In the genomic region with DNA sequence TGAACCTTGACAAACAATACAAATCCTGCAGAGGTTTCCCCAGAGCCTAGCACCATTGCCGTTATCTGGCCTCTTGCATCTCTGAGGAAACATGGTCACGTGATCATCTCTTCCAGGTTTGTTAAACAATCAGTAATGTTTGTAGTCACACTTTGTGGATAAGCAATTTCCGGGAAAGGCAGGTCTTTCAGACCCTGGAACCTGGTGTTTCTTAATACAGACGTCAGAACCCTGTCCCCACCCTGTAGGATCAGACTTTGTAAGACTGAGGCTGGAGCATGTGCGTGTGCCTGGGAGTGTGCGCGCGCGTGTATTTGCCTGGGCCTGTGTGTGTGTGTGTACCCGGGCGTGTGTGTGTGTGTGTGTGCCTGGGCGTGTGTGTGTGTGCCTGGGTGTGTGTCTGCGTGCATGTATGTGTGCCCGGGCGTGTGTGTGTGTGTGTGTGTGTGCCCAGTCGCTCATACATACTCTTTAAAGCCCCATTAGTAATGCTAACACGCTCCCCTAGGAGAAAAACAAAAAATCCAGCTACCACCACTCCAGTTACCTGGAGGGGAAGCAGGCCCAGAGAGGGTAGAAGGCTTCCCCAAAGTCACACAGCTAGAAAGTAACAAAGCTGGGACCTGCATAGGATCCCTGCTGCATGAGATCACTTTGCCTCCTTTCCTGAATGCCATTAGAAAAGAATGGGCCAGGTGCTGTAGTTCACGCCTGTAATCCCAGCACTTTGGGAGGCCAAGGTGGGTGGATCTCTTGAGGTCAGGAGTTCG, we compare ENCODE assay signal across 26 cellular contexts. TPM values are rescaled to one million over a fixed set of nuclear protein-coding genes. Genes with fewer than 3 reads are reported as not detected.
DNase-seq lines count a peak whose midpoint lies in the region; ATAC-seq lines count a peak whose summit lies in the region.
"Had no signal": no experiment of that assay in that cellular context is flagged by ENCODE, and none has a peak within 500 bp of the region (broad histone marks: within the 10 kb centered on the region; RNA-seq: fewer than 3 reads in every experiment).

No MANE protein-coding gene starts in this region.

- no peak overlapping the region for H3K4me3 ChIP-seq in BLaER1
- H3K4me3 ChIP-seq: hepatocyte, lung, PC-9, right lobe of liver, transverse colon had no signal

- no peaks in the 10 kb centered on the region for H3K27me3 Mint-ChIP-seq in activated T-helper 1 cell treated with anti-CD3 and anti-CD28 coated beads, Interleukin-12 subunit alpha, Interleukin-12 subunit beta, Interleukin-2, Interleukin-4 antibody, amounts not matched to agents 30 ng/mL and 10 ng/mL and 1 ng/mL, durations not matched to agents 14 hours and 24 hours and 36 hours (ENCODE audit: insufficient read depth)
- H3K27me3 Mint-ChIP-seq in natural killer cell treated with Interleukin-12 subunit alpha and Interleukin-12 subunit beta and Interleukin-15 and Interleukin-18, amount 100 ng/mL, for 72 hours: no peaks in the 10 kb centered on the region
- H3K27me3 Mint-ChIP-seq: stimulated activated naive CD8-positive, alpha-beta T cell treated with anti-CD3 and anti-CD28 coated beads, Interleukin-15, amount 100 ng/mL, for 72 hours had no signal

- H3K36me3 ChIP-seq in BLaER1: 0 out of 2 replicates have a peak, but pooled peaks cover 8% of the 10 kb centered on the region
- H3K36me3 ChIP-seq: right lobe of liver, transverse colon had no signal

- no peaks in the 10 kb centered on the region for H3K27me3 ChIP-seq in BLaER1
- H3K27me3 ChIP-seq: hepatocyte, right lobe of liver, transverse colon had no signal

- peak overlapping the region; percentile 88 for H3K27ac ChIP-seq in BLaER1
- H3K27ac ChIP-seq: hepatocyte, PC-9, right lobe of liver, transverse colon had no signal

- H4K20me1 ChIP-seq in BLaER1: no peaks in the 10 kb centered on the region

- DNase-seq in CD1c-positive myeloid dendritic cell (ENCODE audit: extremely low spot score): peak; percentile 33
- DNase-seq in activated T-helper 1 cell treated with anti-CD3 and anti-CD28 coated beads, Interleukin-12 subunit alpha, Interleukin-12 subunit beta, Interleukin-2, Interleukin-4 antibody, amounts not matched to agents 30 ng/mL and 10 ng/mL and 1 ng/mL, durations not matched to agents 14 hours and 24 hours and 36 hours (ENCODE audit: low spot score): no peak
- DNase-seq in left kidney (ENCODE audit: low read depth, low spot score): peak; percentile 62
- DNase-seq in natural killer cell treated with Interleukin-12 subunit alpha and Interleukin-12 subunit beta and Interleukin-15 and Interleukin-18, amount 100 ng/mL, for 72 hours (ENCODE audit: low spot score): no peak
- DNase-seq: activated CD4-positive, CD25-positive, alpha-beta regulatory T cell treated with anti-CD3 and anti-CD28 coated beads, Interleukin-2, amount 50 U/mL, for 72 hours; CD8-positive, alpha-beta T cell; effector CD8-positive, alpha-beta T cell; foreskin melanocyte; immature natural killer cell; NCI-H1694; NCI-H2171 treated with DMSO at 0.1 percent for 48 hours; NCI-H524; PC-9; right lobe of liver; SHP77; stimulated activated CD4-positive, alpha-beta T cell treated with anti-CD3 and anti-CD28 coated beads, Interleukin-12 subunit alpha, Interleukin-12 subunit beta, amount 100 ng/mL, for 4 hours; stimulated activated CD4-positive, alpha-beta T cell treated with anti-CD3 and anti-CD28 coated beads, Interleukin-4, amount 100 ng/mL, for 24 hours; stimulated activated naive CD8-positive, alpha-beta T cell treated with anti-CD3 and anti-CD28 coated beads, Interleukin-15, amount 100 ng/mL, for 72 hours; transverse colon had no signal

- peaks cover 35% of the 10 kb centered on the region for H3K36me3 Mint-ChIP-seq in activated T-helper 1 cell treated with anti-CD3 and anti-CD28 coated beads, Interleukin-12 subunit alpha, Interleukin-12 subunit beta, Interleukin-2, Interleukin-4 antibody, amounts not matched to agents 30 ng/mL and 10 ng/mL and 1 ng/mL, durations not matched to agents 14 hours and 24 hours and 36 hours (ENCODE audit: low read depth)
- peaks cover 13% of the 10 kb centered on the region for H3K36me3 Mint-ChIP-seq in natural killer cell treated with Interleukin-12 subunit alpha and Interleukin-12 subunit beta and Interleukin-15 and Interleukin-18, amount 100 ng/mL, for 72 hours

- no peaks in the 10 kb centered on the region for H3K9me3 Mint-ChIP-seq in activated T-helper 1 cell treated with anti-CD3 and anti-CD28 coated beads, Interleukin-12 subunit alpha, Interleukin-12 subunit beta, Interleukin-2, Interleukin-4 antibody, amounts not matched to agents 30 ng/mL and 10 ng/mL and 1 ng/mL, durations not matched to agents 14 hours and 24 hours and 36 hours
- no peaks in the 10 kb centered on the region for H3K9me3 Mint-ChIP-seq in natural killer cell treated with Interleukin-12 subunit alpha and Interleukin-12 subunit beta and Interleukin-15 and Interleukin-18, amount 100 ng/mL, for 72 hours
- H3K9me3 Mint-ChIP-seq: CD8-positive, alpha-beta T cell; immature natural killer cell; neural crest cell; stimulated activated naive CD8-positive, alpha-beta T cell treated with anti-CD3 and anti-CD28 coated beads, Interleukin-15, amount 100 ng/mL, for 72 hours had no signal

- no peaks in the 10 kb centered on the region for H3K9me3 ChIP-seq in BLaER1
- H3K9me3 ChIP-seq: right lobe of liver, transverse colon had no signal

- peak overlapping the region; percentile 76 for H3K4me2 ChIP-seq in BLaER1
- H3K4me2 ChIP-seq: hepatocyte, PC-9 had no signal

- H3K4me1 Mint-ChIP-seq in activated T-helper 1 cell treated with anti-CD3 and anti-CD28 coated beads, Interleukin-12 subunit alpha, Interleukin-12 subunit beta, Interleukin-2, Interleukin-4 antibody, amounts not matched to agents 30 ng/mL and 10 ng/mL and 1 ng/mL, durations not matched to agents 14 hours and 24 hours and 36 hours (ENCODE audit: low read depth): peaks cover 65% of the 10 kb centered on the region
- peaks cover 27 to 28% of the 10 kb centered on the region in 2 donors for H3K4me1 Mint-ChIP-seq in natural killer cell treated with Interleukin-12 subunit alpha and Interleukin-12 subunit beta and Interleukin-15 and Interleukin-18, amount 100 ng/mL, for 72 hours (ENCODE audit: low read depth in 2 of 2)

- intact Hi-C loops in activated T-helper 1 cell treated with anti-CD3 and anti-CD28 coated beads, Interleukin-12 subunit alpha, Interleukin-12 subunit beta, Interleukin-2, Interleukin-4 antibody, amounts not matched to agents 30 ng/mL and 10 ng/mL and 1 ng/mL, durations not matched to agents 14 hours and 24 hours and 36 hours (cut with micrococcal nuclease): no loop called here

- peak overlapping the region; percentile 48 for H3K27ac Mint-ChIP-seq in activated T-helper 1 cell treated with anti-CD3 and anti-CD28 coated beads, Interleukin-12 subunit alpha, Interleukin-12 subunit beta, Interleukin-2, Interleukin-4 antibody, amounts not matched to agents 30 ng/mL and 10 ng/mL and 1 ng/mL, durations not matched to agents 14 hours and 24 hours and 36 hours
- H3K27ac Mint-ChIP-seq in natural killer cell treated with Interleukin-12 subunit alpha and Interleukin-12 subunit beta and Interleukin-15 and Interleukin-18, amount 100 ng/mL, for 72 hours: peak overlapping the region in 1 of 2 donors; percentile 57
- H3K27ac Mint-ChIP-seq: CD8-positive, alpha-beta T cell; immature natural killer cell; stimulated activated naive CD8-positive, alpha-beta T cell treated with anti-CD3 and anti-CD28 coated beads, Interleukin-15, amount 100 ng/mL, for 72 hours had no signal

- H3K9ac ChIP-seq in BLaER1: no peak overlapping the region

- no peak overlapping the region for H3K4me3 Mint-ChIP-seq in activated T-helper 1 cell treated with anti-CD3 and anti-CD28 coated beads, Interleukin-12 subunit alpha, Interleukin-12 subunit beta, Interleukin-2, Interleukin-4 antibody, amounts not matched to agents 30 ng/mL and 10 ng/mL and 1 ng/mL, durations not matched to agents 14 hours and 24 hours and 36 hours
- H3K4me3 Mint-ChIP-seq in natural killer cell treated with Interleukin-12 subunit alpha and Interleukin-12 subunit beta and Interleukin-15 and Interleukin-18, amount 100 ng/mL, for 72 hours: no peak overlapping the region
- H3K4me3 Mint-ChIP-seq: CD8-positive, alpha-beta T cell; immature natural killer cell; neural crest cell; stimulated activated naive CD8-positive, alpha-beta T cell treated with anti-CD3 and anti-CD28 coated beads, Interleukin-15, amount 100 ng/mL, for 72 hours had no signal

- H3K4me1 ChIP-seq in BLaER1: peaks cover 89% of the 10 kb centered on the region

- ATAC-seq in HG03571 (IDR thresholded peaks at IDR 0.05; ENCODE audit: unreplicated experiment) (no peak), HG03565 (IDR thresholded peaks at IDR 0.05; ENCODE audit: unreplicated experiment) (no peak)
- ATAC-seq in natural killer cell treated with Interleukin-12 subunit alpha and Interleukin-12 subunit beta and Interleukin-15 and Interleukin-18, amount 100 ng/mL, for 72 hours: no peak
- ATAC-seq: CD8-positive, alpha-beta T cell; esophagus mucosa; stimulated activated naive CD8-positive, alpha-beta T cell treated with anti-CD3 and anti-CD28 coated beads, Interleukin-15, amount 100 ng/mL, for 72 hours had no signal

RNA-seq across cellular contexts. Expression of gene CTNS, which starts 5.3 kb away (rescaled TPM):
- 47.5 and 55.3 TPM in 2 replicates for total RNA-seq in activated T-helper 1 cell treated with anti-CD3 and anti-CD28 coated beads, Interleukin-12 subunit alpha, Interleukin-12 subunit beta, Interleukin-2, Interleukin-4 antibody, amounts not matched to agents 30 ng/mL and 10 ng/mL and 1 ng/mL, durations not matched to agents 14 hours and 24 hours and 36 hours
- 10 to 100 TPM; 11.1 to 24.5 TPM for total RNA-seq in natural killer cell treated with Interleukin-12 subunit alpha and Interleukin-12 subunit beta and Interleukin-15 and Interleukin-18, amount 100 ng/mL, for 72 hours

RNA-seq across cellular contexts. Expression of gene SHPK, which starts 5.9 kb away (rescaled TPM):
- total RNA-seq in activated T-helper 1 cell treated with anti-CD3 and anti-CD28 coated beads, Interleukin-12 subunit alpha, Interleukin-12 subunit beta, Interleukin-2, Interleukin-4 antibody, amounts not matched to agents 30 ng/mL and 10 ng/mL and 1 ng/mL, durations not matched to agents 14 hours and 24 hours and 36 hours: 20.0 and 21.5 TPM in 2 replicates
- total RNA-seq in natural killer cell treated with Interleukin-12 subunit alpha and Interleukin-12 subunit beta and Interleukin-15 and Interleukin-18, amount 100 ng/mL, for 72 hours: 100 to 1,000 TPM in 1 of 2 donors, 10 to 100 TPM in 1; 67.2 to 121 TPM

RNA-seq across cellular contexts. Expression of gene TAX1BP3, which starts 26.5 kb away (rescaled TPM):
- total RNA-seq in activated T-helper 1 cell treated with anti-CD3 and anti-CD28 coated beads, Interleukin-12 subunit alpha, Interleukin-12 subunit beta, Interleukin-2, Interleukin-4 antibody, amounts not matched to agents 30 ng/mL and 10 ng/mL and 1 ng/mL, durations not matched to agents 14 hours and 24 hours and 36 hours: 29.3 and 30.1 TPM in 2 replicates
- 100 to 1,000 TPM; 135 to 204 TPM for total RNA-seq in natural killer cell treated with Interleukin-12 subunit alpha and Interleukin-12 subunit beta and Interleukin-15 and Interleukin-18, amount 100 ng/mL, for 72 hours

RNA-seq across cellular contexts. Expression of gene EMC6, which starts 26.7 kb away (rescaled TPM):
- total RNA-seq in activated T-helper 1 cell treated with anti-CD3 and anti-CD28 coated beads, Interleukin-12 subunit alpha, Interleukin-12 subunit beta, Interleukin-2, Interleukin-4 antibody, amounts not matched to agents 30 ng/mL and 10 ng/mL and 1 ng/mL, durations not matched to agents 14 hours and 24 hours and 36 hours: 63.6 and 73.3 TPM in 2 replicates
- 10 to 100 TPM; 43.7 to 56.2 TPM for total RNA-seq in natural killer cell treated with Interleukin-12 subunit alpha and Interleukin-12 subunit beta and Interleukin-15 and Interleukin-18, amount 100 ng/mL, for 72 hours

RNA-seq across cellular contexts. Expression of gene TRPV1, which starts 32.7 kb away (rescaled TPM):
- total RNA-seq in activated T-helper 1 cell treated with anti-CD3 and anti-CD28 coated beads, Interleukin-12 subunit alpha, Interleukin-12 subunit beta, Interleukin-2, Interleukin-4 antibody, amounts not matched to agents 30 ng/mL and 10 ng/mL and 1 ng/mL, durations not matched to agents 14 hours and 24 hours and 36 hours: 7.5 and 8.3 TPM in 2 replicates
- 100 to 1,000 TPM in 1 of 2 donors, 10 to 100 TPM in 1; 94.3 to 123 TPM for total RNA-seq in natural killer cell treated with Interleukin-12 subunit alpha and Interleukin-12 subunit beta and Interleukin-15 and Interleukin-18, amount 100 ng/mL, for 72 hours

Comparison
In these comparisons a context has a peak if more than half of its experiments do, and no peak if none do; other contexts are left out.
1. DNase-seq: peak in CD1c-positive myeloid dendritic cell (single experiment) and left kidney (single experiment); none in activated T-helper 1 cell treated with anti-CD3 and anti-CD28 coated beads, Interleukin-12 subunit alpha, Interleukin-12 subunit beta, Interleukin-2, Interleukin-4 antibody, amounts not matched to agents 30 ng/mL and 10 ng/mL and 1 ng/mL, durations not matched to agents 14 hours and 24 hours and 36 hours (single experiment) and natural killer cell treated with Interleukin-12 subunit alpha and Interleukin-12 subunit beta and Interleukin-15 and Interleukin-18, amount 100 ng/mL, for 72 hours (single experiment).